15 cellular contexts compared by ENCODE assay signal in genomic region chr16:85392756-85393673, GRCh38.
A peak's percentile ranks its signal among the peaks of the same experiment; 100 is the strongest.
DNase-seq lines count a peak whose midpoint lies in the region; ATAC-seq and TF ChIP-seq lines count a peak whose summit lies in the region.
"Had no signal": no experiment of that assay in that cellular context is flagged by ENCODE, and none has a peak within 500 bp of the region (broad histone marks: within the 10 kb centered on the region; RNA-seq: fewer than 3 reads in every experiment).

No MANE protein-coding gene starts in this region.

- no peaks in the 10 kb centered on the region for H3K79me2 ChIP-seq in DND-41 (ENCODE audit: insufficient read depth, low read length)

- peaks cover 2% of the 10 kb centered on the region for H3K27me3 Mint-ChIP-seq in activated CD8-positive, alpha-beta T cell treated with anti-CD3 and anti-CD28 coated beads for 36 hours

- TF ChIP-seq EP300 in ovary (IDR thresholded peaks at IDR 0.05), result no peak

- DNase-seq in DND-41, result peak; percentile 3
- no peak for DNase-seq in activated CD8-positive, alpha-beta T cell treated with anti-CD3 and anti-CD28 coated beads for 36 hours
- DNase-seq in left ventricle myocardium superior, result peak; percentile 15
- DNase-seq in ovary, result peak in 4 of 5 donors; percentile 9 to 33 (median 23)
- no peak for DNase-seq in GOT3 (lab: John Stamatoyannopoulos, UW)
- no peak for DNase-seq in NCI-H2107 (lab: John Stamatoyannopoulos, UW)
- no peak for DNase-seq in RKO (ENCODE audit: low spot score)
- no peak for DNase-seq in foreskin fibroblast
- DNase-seq: cortex of kidney, NCI-H1105 treated with DMSO at 0.1 percent for 48 hours, NCI-H226 had no signal

- H3K9ac ChIP-seq in DND-41 (ENCODE audit: low read depth, low read length), result no peak overlapping the region

- H3K9me3 Mint-ChIP-seq in activated CD8-positive, alpha-beta T cell treated with anti-CD3 and anti-CD28 coated beads for 36 hours, result no peaks in the 10 kb centered on the region
- H3K9me3 Mint-ChIP-seq: activated T-helper 2 cell treated with anti-CD3 and anti-CD28 coated beads, Interferon-gamma antibody, Interleukin-2, Interleukin-4, amounts not matched to agents 10 μg/mL and 5 μg/mL and 100 μg/mL, durations not matched to agents 14 hours and 24 hours and 36 hours; immature natural killer cell had no signal

- no peak overlapping the region for H3K27ac Mint-ChIP-seq in activated CD8-positive, alpha-beta T cell treated with anti-CD3 and anti-CD28 coated beads for 36 hours
- H3K27ac Mint-ChIP-seq: activated T-helper 2 cell treated with anti-CD3 and anti-CD28 coated beads, Interferon-gamma antibody, Interleukin-2, Interleukin-4, amounts not matched to agents 10 μg/mL and 5 μg/mL and 100 μg/mL, durations not matched to agents 14 hours and 24 hours and 36 hours; immature natural killer cell had no signal

- H3K36me3 ChIP-seq in DND-41 (ENCODE audit: insufficient read depth, low read length) (no peaks in the 10 kb centered on the region), ovary (no peaks in the 10 kb centered on the region)
- H3K36me3 ChIP-seq: pancreas had no signal

- H3K4me1 ChIP-seq in DND-41 (ENCODE audit: insufficient read depth, low read length) (peaks cover 16% of the 10 kb centered on the region), ovary (ENCODE audit: insufficient read depth) (peaks cover 17% of the 10 kb centered on the region)
- H3K4me1 ChIP-seq: pancreas had no signal

- H3K36me3 Mint-ChIP-seq in activated CD8-positive, alpha-beta T cell treated with anti-CD3 and anti-CD28 coated beads for 36 hours (ENCODE audit: low read depth), result no peaks in the 10 kb centered on the region
- H3K36me3 Mint-ChIP-seq: immature natural killer cell had no signal

- H3K4me1 Mint-ChIP-seq in activated CD8-positive, alpha-beta T cell treated with anti-CD3 and anti-CD28 coated beads for 36 hours (ENCODE audit: low read depth), result no peaks in the 10 kb centered on the region
- H3K4me1 Mint-ChIP-seq: immature natural killer cell had no signal

- intact Hi-C loops in activated CD8-positive, alpha-beta T cell treated with anti-CD3 and anti-CD28 coated beads for 36 hours (cut with micrococcal nuclease), result loop anchor here (10.0 kb wide), 1 partner anchor 322 kb away; no protein-coding TSS in a partner anchor
- intact Hi-C loops in left ventricle myocardium superior (cut with micrococcal nuclease), result no loop called here
- intact Hi-C loops in ovary (cut with DNase I), result loop anchor here in 2 of 4 donors (10.0 kb wide), 2 partner anchors 212 to 222 kb away; partner anchors contain the start of gene GSE1 (in 1 of the 2)

- H3K9me3 ChIP-seq in DND-41 (ENCODE audit: insufficient read depth, low read length, severe bottlenecking), result no peaks in the 10 kb centered on the region
- H3K9me3 ChIP-seq in ovary, result no peaks in the 10 kb centered on the region
- H3K9me3 ChIP-seq: pancreas had no signal

- POLR2A ChIA-PET in activated CD8-positive, alpha-beta T cell treated with anti-CD3 and anti-CD28 coated beads for 36 hours (lab: Charles Lee), result no interaction called here

- H3K4me2 ChIP-seq in DND-41 (ENCODE audit: insufficient read depth, low read length), result no peak overlapping the region

- ATAC-seq in DND-41 (ENCODE audit: insufficient read depth, low read depth) (peak; percentile 11; the same call in 1 of the 3 replicates), left ventricle myocardium superior (no peak)
- ATAC-seq in activated CD8-positive, alpha-beta T cell treated with anti-CD3 and anti-CD28 coated beads for 36 hours, result peak; percentile 11

- H3K4me3 ChIP-seq in DND-41 (ENCODE audit: low read depth in 1 of 2, low read length in 2 of 2) (no peak overlapping the region), ovary (no peak overlapping the region), foreskin fibroblast (ENCODE audit: low read depth in 1 of 2, low read length in 2 of 2) (no peak overlapping the region)
- H3K4me3 ChIP-seq: pancreas had no signal

- no peak for TF ChIP-seq POLR2A in ovary (IDR thresholded peaks at IDR 0.05)

- 91 to 94% (median 93%) methylated on average over 17 of the region's 17 CpGs for WGBS in ovary, 3 donors

- CTCF ChIA-PET in activated CD8-positive, alpha-beta T cell treated with anti-CD3 and anti-CD28 coated beads for 36 hours (lab: Charles Lee), result interaction anchor here (1.0 to 3.7 kb wide), 7 partner anchors 10 to 324 kb away, joined by 4 to 18 read pairs (median 6); no protein-coding TSS in a partner anchor

- H3K27ac ChIP-seq in DND-41 (ENCODE audit: low read length) (no peak overlapping the region), ovary (no peak overlapping the region)
- H3K27ac ChIP-seq: HL-60, pancreas had no signal

- no peak overlapping the region for H3K4me3 Mint-ChIP-seq in activated CD8-positive, alpha-beta T cell treated with anti-CD3 and anti-CD28 coated beads for 36 hours
- H3K4me3 Mint-ChIP-seq: immature natural killer cell had no signal

- H4K20me1 ChIP-seq in DND-41 (ENCODE audit: insufficient read depth, low read length), result no peaks in the 10 kb centered on the region

- TF ChIP-seq CTCF in DND-41 (IDR thresholded peaks at IDR 0.05; ENCODE audit: borderline replicate concordance, extremely low read depth, low read length, poor library complexity, severe bottlenecking) (no peak), ovary (IDR thresholded peaks at IDR 0.05) (no peak), foreskin fibroblast (IDR thresholded peaks at IDR 0.05; ENCODE audit: low read depth, low read length) (no peak)
- TF ChIP-seq CTCF in activated CD8-positive, alpha-beta T cell treated with anti-CD3 and anti-CD28 coated beads for 36 hours (IDR thresholded peaks at IDR 0.05), result no peak

- H3K27me3 ChIP-seq in DND-41 (ENCODE audit: insufficient read depth, low read length, poor library complexity), result no peaks in the 10 kb centered on the region
- H3K27me3 ChIP-seq in ovary, result no peaks in the 10 kb centered on the region
- H3K27me3 ChIP-seq: pancreas had no signal

- no peak overlapping the region for H2AFZ ChIP-seq in DND-41 (ENCODE audit: low read depth, low read length)

Comparison
In these comparisons a context has a peak if more than half of its experiments do, and no peak if none do; other contexts are left out.
1. DNase-seq: peak in DND-41 (single experiment), left ventricle myocardium superior (single experiment) and ovary (4 of 5); none in activated CD8-positive, alpha-beta T cell treated with anti-CD3 and anti-CD28 coated beads for 36 hours (single experiment), GOT3 (single experiment), NCI-H2107 (single experiment), RKO (single experiment) and foreskin fibroblast (0 of 2).